1 cellular context compared by ENCODE assay signal in genomic region chr2:224085246-224085645, GRCh38.
TF ChIP-seq lines count a peak whose summit lies in the region.

No MANE protein-coding gene starts in this region.

TF ChIP-seq in HepG2, 621 proteins besides CTCF, POLR2A, EP300 and RAD21 (continued from another document):
- TF ChIP-seq ELK4 (CRISPR knock-in tag; IDR thresholded peaks at IDR 0.05; ENCODE audit: borderline replicate concordance), result no peak
- TF ChIP-seq HNF4A (CRISPR knock-in tag; IDR thresholded peaks at IDR 0.05), result no peak
- peak; percentile 37; the same call in 1 of the 2 replicates for TF ChIP-seq FOSL2 (CRISPR knock-in tag; IDR thresholded peaks at IDR 0.05)
